12 cellular contexts compared by ENCODE assay signal in the genomic region with DNA sequence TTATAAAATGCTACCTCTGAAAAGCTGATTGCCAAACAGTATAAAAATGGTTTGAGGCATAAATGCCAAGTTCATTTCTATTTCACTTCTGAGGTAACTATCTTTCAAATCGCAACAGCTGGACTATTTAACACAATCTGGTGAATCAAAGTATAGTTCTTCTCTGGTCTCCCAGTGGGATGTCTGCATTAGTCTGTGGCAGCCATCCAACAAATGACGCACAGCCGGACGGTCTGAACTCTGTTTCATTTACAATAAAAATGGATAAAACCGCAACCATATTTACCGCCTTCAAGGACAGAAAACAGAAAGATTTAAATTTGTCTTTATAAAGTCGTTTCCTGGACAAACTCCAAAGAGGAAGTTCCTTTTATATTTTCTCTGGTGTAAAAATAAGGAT. TPM values are rescaled to one million over a fixed set of nuclear protein-coding genes. Genes with fewer than 3 reads are reported as not detected.
DNase-seq lines count a peak whose midpoint lies in the region; ATAC-seq, FAIRE-seq and TF ChIP-seq lines count a peak whose summit lies in the region.
"Had no signal": no experiment of that assay in that cellular context is flagged by ENCODE, and none has a peak within 500 bp of the region (broad histone marks: within the 10 kb centered on the region; RNA-seq: fewer than 3 reads in every experiment).

No MANE protein-coding gene starts in this region.

- H3K27ac ChIP-seq in osteoblast (ENCODE audit: low read depth, low read length) (no peak overlapping the region), small intestine (ENCODE audit: low read depth in 1 of 2, low read length in 1 of 2) (no peak overlapping the region)
- H3K27ac ChIP-seq: upper lobe of right lung had no signal

- no peak overlapping the region for H2AFZ ChIP-seq in osteoblast (ENCODE audit: low read length)

- no peak for FAIRE-seq in small intestine (lab: Jason Lieb, UNC)

- H3K4me3 ChIP-seq in osteoblast (ENCODE audit: insufficient read depth, low read length) (no peak overlapping the region), small intestine (ENCODE audit: low read depth in 1 of 2, low read length in 2 of 2) (no peak overlapping the region)
- H3K4me3 ChIP-seq: upper lobe of right lung had no signal

- H4K20me1 ChIP-seq in osteoblast (ENCODE audit: insufficient read depth, low read length), result no peaks in the 10 kb centered on the region

- no peaks in the 10 kb centered on the region for H3K79me2 ChIP-seq in osteoblast (ENCODE audit: insufficient read depth, low read length)

- peak overlapping the region; percentile 5 for H3K4me2 ChIP-seq in osteoblast (ENCODE audit: insufficient read depth, low read length)

- ATAC-seq in HG02840 (IDR thresholded peaks at IDR 0.05; ENCODE audit: low FRiP score, unreplicated experiment) (no peak), HG03095 (IDR thresholded peaks at IDR 0.05; ENCODE audit: unreplicated experiment) (no peak)
- ATAC-seq: activated naive CD4-positive, alpha-beta T cell treated with anti-CD3 and anti-CD28 coated beads, Interleukin-2, amount 50 U/mL, for 72 hours; upper lobe of right lung had no signal

- 27 to 75% (median 55%) methylated on average over 7 of the region's 7 CpGs for WGBS in small intestine, 3 donors

- H3K4me1 ChIP-seq in osteoblast (ENCODE audit: insufficient read depth, low read length) (peaks cover 13% of the 10 kb centered on the region), small intestine (ENCODE audit: control insufficient read depth in 2 of 2, insufficient read depth in 1 of 2, low read depth in 1 of 2, low read length in 1 of 2) (no peaks in the 10 kb centered on the region)
- H3K4me1 ChIP-seq: upper lobe of right lung had no signal

- no peak for TF ChIP-seq CTCF in osteoblast (IDR thresholded peaks at IDR 0.05; ENCODE audit: extremely low read depth, low read depth, low read length)

- H3K27me3 ChIP-seq in osteoblast (ENCODE audit: insufficient read depth, low read length) (no peaks in the 10 kb centered on the region), small intestine (ENCODE audit: control insufficient read depth in 2 of 2, insufficient read depth in 2 of 2, low read length in 2 of 2) (no peaks in the 10 kb centered on the region)
- H3K27me3 ChIP-seq: upper lobe of right lung had no signal

- no peaks in the 10 kb centered on the region for H3K36me3 ChIP-seq in osteoblast (ENCODE audit: insufficient read depth, low read length)
- no peaks in the 10 kb centered on the region for H3K36me3 ChIP-seq in small intestine (ENCODE audit: control insufficient read depth in 2 of 2, insufficient read depth in 2 of 2, low read length in 2 of 2)
- H3K36me3 ChIP-seq: upper lobe of right lung had no signal

- H3K9me3 ChIP-seq in osteoblast (ENCODE audit: low read depth, low read length) (no peaks in the 10 kb centered on the region), small intestine (ENCODE audit: control insufficient read depth, low read depth) (no peaks in the 10 kb centered on the region)
- H3K9me3 ChIP-seq: upper lobe of right lung had no signal

- DNase-seq in ELR (ENCODE audit: low read depth), result peak; percentile 77
- DNase-seq in NCI-H2171 treated with DMSO at 0.1 percent for 48 hours (lab: John Stamatoyannopoulos, UW), result peak; percentile 72
- peak; percentile 87 for DNase-seq in dermis blood vessel endothelial cell
- peak; percentile 50 for DNase-seq in osteoblast (ENCODE audit: insufficient read length, low spot score, missing footprints)
- DNase-seq in SHP77 (lab: John Stamatoyannopoulos, UW), result no peak
- DNase-seq in small intestine, result no peak
- DNase-seq: immature natural killer cell, upper lobe of right lung had no signal

RNA-seq across cellular contexts. Expression of a gene that starts 41.9 kb away (rescaled TPM):
- total RNA-seq in dermis blood vessel endothelial cell (not detected in 2 replicates), osteoblast (0.29 and 0.36 TPM in 2 replicates)
- under 1 TPM in 1 of 3 donors, not detected in 2; 0.03 TPM for polyA plus RNA-seq in small intestine
- total RNA-seq: activated naive CD4-positive, alpha-beta T cell treated with anti-CD3 and anti-CD28 coated beads, Interleukin-2, amount 50 U/mL, for 72 hours; T-helper 2 cell treated with Interferon-gamma antibody and Interleukin-4, amounts not matched to agents 100 ng/mL and 5 ng/mL, for 36 hours; upper lobe of right lung had no signal
- polyA plus RNA-seq: immature natural killer cell had no signal

Comparison
In these comparisons a context has a peak if more than half of its experiments do, and no peak if none do; other contexts are left out.
1. DNase-seq: peak in ELR (single experiment), NCI-H2171 treated with DMSO at 0.1 percent for 48 hours (single experiment), dermis blood vessel endothelial cell (single experiment) and osteoblast (single experiment); none in SHP77 (0 of 2) and small intestine (single experiment).